Comparison of ENCODE assay signal across 16 cellular contexts in genomic region chr3:141941093-141941492, GRCh38.
DNase-seq lines count a peak whose midpoint lies in the region; ATAC-seq, FAIRE-seq and TF ChIP-seq lines count a peak whose summit lies in the region.
"Had no signal": no experiment of that assay in that cellular context is flagged by ENCODE, and none has a peak within 500 bp of the region (broad histone marks: within the 10 kb centered on the region; RNA-seq: fewer than 3 reads in every experiment).

No MANE protein-coding gene starts in this region.

- DNase-seq in SK-N-SH: peak; percentile 50
- DNase-seq in keratinocyte (ENCODE audit: low read depth, low spot score): no peak
- DNase-seq in transverse colon: peak; percentile 50
- DNase-seq in T-helper 9 cell: no peak
- DNase-seq in NK-92 (lab: John Stamatoyannopoulos, UW; ENCODE audit: unreplicated experiment): no peak
- DNase-seq in cortex of kidney (lab: John Stamatoyannopoulos, UW): no peak
- DNase-seq: GDM1; heart right ventricle; MV-4-11; naive B cell; NK-92 treated with Interleukin-12 subunit alpha and Interleukin-12 subunit beta, amount 100 ng/mL, for 24 hours; stimulated activated CD4-positive, alpha-beta T cell treated with anti-CD3 and anti-CD28 coated beads, Interleukin-4, amount 100 ng/mL, for 1 hour had no signal

- H3K27me3 ChIP-seq in SK-N-SH (ENCODE audit: insufficient read depth): no peaks in the 10 kb centered on the region
- no peaks in the 10 kb centered on the region for H3K27me3 ChIP-seq in keratinocyte (ENCODE audit: control insufficient read depth, extremely low read depth, insufficient read depth, low read length)
- H3K27me3 ChIP-seq in transverse colon: no peaks in the 10 kb centered on the region
- H3K27me3 ChIP-seq: heart right ventricle, right atrium auricular region had no signal

- no peaks in the 10 kb centered on the region for H3K9me2 ChIP-seq in SK-N-SH

- intact Hi-C loops in transverse colon (cut with DNase I; ENCODE audit: low total_unique reads): no loop called here

- no peak for FAIRE-seq in keratinocyte (lab: Jason Lieb, UNC)
- FAIRE-seq: A204.1 had no signal

- H3K4me1 ChIP-seq in SK-N-SH (ENCODE audit: control insufficient read depth in 1 of 2, insufficient read depth in 2 of 2, low read depth in 1 of 2, low read length in 1 of 2) (peaks cover 13 to 21% of the 10 kb centered on the region in 2 experiments; a peak in 2 of 4 replicates), keratinocyte (ENCODE audit: control insufficient read depth, extremely low read depth, insufficient read depth, low read length) (peaks cover 41% of the 10 kb centered on the region), transverse colon (peaks cover 7 to 32% (median 15%) of the 10 kb centered on the region in 4 donors)
- H3K4me1 ChIP-seq: right atrium auricular region had no signal

- 71% methylated on average over 8 of the region's 8 CpGs for WGBS in SK-N-SH (ENCODE audit: low lambda C conversion rate)
- 21 to 36% methylated on average over 6 to 8 of the region's 8 CpGs for WGBS in transverse colon (ENCODE audit: low coverage in 1 of 2), 2 donors

- no peak for TF ChIP-seq RAD21 in SK-N-SH (IDR thresholded peaks at IDR 0.05; ENCODE audit: low read length)

- no peaks in the 10 kb centered on the region for H3K36me3 ChIP-seq in SK-N-SH (replicated peaks in 1 of 2; ENCODE audit: control insufficient read depth in 1 of 2, insufficient read depth in 2 of 2, low read length in 1 of 2)
- H3K36me3 ChIP-seq in keratinocyte (ENCODE audit: control insufficient read depth in 2 of 2, extremely low read depth in 1 of 2, insufficient read depth in 2 of 2, low read length in 2 of 2): no peaks in the 10 kb centered on the region
- H3K36me3 ChIP-seq in transverse colon: no peaks in the 10 kb centered on the region
- H3K36me3 ChIP-seq: heart right ventricle, right atrium auricular region had no signal

- H2AFZ ChIP-seq in SK-N-SH (ENCODE audit: low read depth) (no peak overlapping the region), keratinocyte (ENCODE audit: control insufficient read depth, low read length) (peak overlapping the region; percentile 39)

- ATAC-seq in SK-N-SH treated with all-trans-retinoic acid at 6 μM for 48 hours: no peak

- TF ChIP-seq EP300 in SK-N-SH (IDR thresholded peaks at IDR 0.05; ENCODE audit: borderline replicate concordance in 1 of 2, low read depth in 1 of 2, low read length in 1 of 2) (peak in 1 of 2 experiments; percentile 46; a peak in 1 of 4 replicates), transverse colon (IDR thresholded peaks at IDR 0.05; ENCODE audit: low read depth) (no peak)

- dilution Hi-C loops in keratinocyte (cut with MboI; ENCODE audit: extremely low pct_ligation_motif_present, low sequenced_read_pairs): no loop called here

- POLR2A ChIA-PET in SK-N-SH (lab: Yijun Ruan, JAX): interaction anchor here (0.6 to 0.7 kb wide), 2 partner anchors 118 to 166 kb away, joined by 3 read pairs; no protein-coding TSS in a partner anchor

- H3F3A ChIP-seq in SK-N-SH (replicated peaks; ENCODE audit: insufficient read depth): peaks cover 8% of the 10 kb centered on the region

- H3K27ac ChIP-seq in SK-N-SH (ENCODE audit: low read depth in 2 of 2, low read length in 1 of 2) (peak overlapping the region; percentile 36 to 43; a peak in 3 of 4 replicates), VCaP (peak overlapping the region; percentile 84), keratinocyte (ENCODE audit: control insufficient read depth, insufficient read depth, low read length) (peak overlapping the region; percentile 62), transverse colon (peak overlapping the region; percentile 78 to 80 (median 80))
- H3K27ac ChIP-seq: heart right ventricle, right atrium auricular region had no signal

- H3K9ac ChIP-seq in SK-N-SH: no peak overlapping the region
- peak overlapping the region; percentile 22 for H3K9ac ChIP-seq in keratinocyte (ENCODE audit: control insufficient read depth, extremely low read depth, insufficient read depth, low read length)

- H4K20me1 ChIP-seq in SK-N-SH (ENCODE audit: insufficient read depth): no peaks in the 10 kb centered on the region
- no peaks in the 10 kb centered on the region for H4K20me1 ChIP-seq in keratinocyte (ENCODE audit: control insufficient read depth, extremely low read depth, insufficient read depth, low read length)

- no peak for TF ChIP-seq POLR2A in transverse colon (IDR thresholded peaks at IDR 0.05)

- in situ Hi-C loops in transverse colon (cut with MboI; ENCODE audit: low pct_ligation_motif_present in 1 of 4, low pct_unique_long_range_greater_than_20kb in 1 of 4, low sequenced_read_pairs in 3 of 4): no loop called here

- CTCF ChIA-PET in SK-N-SH (lab: Yijun Ruan, JAX): interaction anchor here (0.5 to 1.1 kb wide), 5 partner anchors 14 to 339 kb away, joined by 3 to 4 read pairs (median 3); no protein-coding TSS in a partner anchor

- peak overlapping the region; percentile 70; the same call in 1 of the 2 replicates for H3K4me2 ChIP-seq in SK-N-SH
- H3K4me2 ChIP-seq in keratinocyte (ENCODE audit: control insufficient read depth, extremely low read depth, insufficient read depth, low read depth, low read length): peak overlapping the region; percentile 71

- H3K79me2 ChIP-seq in SK-N-SH (ENCODE audit: insufficient read depth): no peaks in the 10 kb centered on the region
- no peaks in the 10 kb centered on the region for H3K79me2 ChIP-seq in keratinocyte (ENCODE audit: control insufficient read depth, insufficient read depth, low read length)

- H3K9me3 ChIP-seq in SK-N-SH: no peaks in the 10 kb centered on the region
- no peaks in the 10 kb centered on the region for H3K9me3 ChIP-seq in keratinocyte (ENCODE audit: control insufficient read depth, low read depth, low read length)
- H3K9me3 ChIP-seq in transverse colon: no peaks in the 10 kb centered on the region
- H3K9me3 ChIP-seq: heart right ventricle, right atrium auricular region had no signal

- no peaks in the 10 kb centered on the region for H3K9me1 ChIP-seq in keratinocyte (ENCODE audit: control insufficient read depth, extremely low read depth, insufficient read depth, low read length)

- H3K4me3 ChIP-seq in SK-N-SH (ENCODE audit: low read depth in 2 of 2, low read length in 1 of 2) (no peak overlapping the region), keratinocyte (ENCODE audit: control insufficient read depth in 2 of 3, extremely low read depth in 1 of 3, insufficient read depth in 2 of 3, low read depth in 1 of 3, low read length in 3 of 3) (peak overlapping the region in 2 of 3 experiments; percentile 37 to 44), transverse colon (no peak overlapping the region)
- H3K4me3 ChIP-seq: heart right ventricle, right atrium auricular region had no signal

- TF ChIP-seq CTCF in SK-N-SH (IDR thresholded peaks at IDR 0.05) (no peak), VCaP (conservative IDR thresholded peaks at IDR 0.05) (no peak), keratinocyte (optimal IDR thresholded peaks at IDR 0.05 in 1 of 3, IDR thresholded peaks at IDR 0.05 in 1 of 3, conservative IDR thresholded peaks at IDR 0.05 in 1 of 3; ENCODE audit: extremely low read depth in 1 of 3, insufficient read depth in 2 of 3, low read length in 3 of 3) (no peak), transverse colon (IDR thresholded peaks at IDR 0.05) (no peak)

TF ChIP-seq in SK-N-SH, 30 proteins besides CTCF, POLR2A, EP300 and RAD21:
- TF ChIP-seq FOXJ3 (CRISPR knock-in tag; IDR thresholded peaks at IDR 0.05): 0 out of 2 replicates have a peak, but pooled peaks have one; percentile 20
- TF ChIP-seq GATA2 (CRISPR knock-in tag; IDR thresholded peaks at IDR 0.05): peak; percentile 51
- TF ChIP-seq RCOR1 (IDR thresholded peaks at IDR 0.05; ENCODE audit: low read length): peak; percentile 11; the same call in 1 of the 2 replicates
- TF ChIP-seq RFX5 (IDR thresholded peaks at IDR 0.05; ENCODE audit: low read length): no peak
TF ChIP-seq in SK-N-SH: peak in this region for 3.

TF ChIP-seq in SK-N-SH treated with all-trans-retinoic acid at 6 μM for 48 hours, 23 proteins besides CTCF, POLR2A, EP300 and RAD21:
- TF ChIP-seq ZNF8 (CRISPR knock-in tag; IDR thresholded peaks at IDR 0.05) (no peak), PPARA (CRISPR knock-in tag; IDR thresholded peaks at IDR 0.05; ENCODE audit: borderline replicate concordance) (no peak), ZFP3 (CRISPR knock-in tag; IDR thresholded peaks at IDR 0.05) (no peak)
- TF ChIP-seq, protein P1, sequence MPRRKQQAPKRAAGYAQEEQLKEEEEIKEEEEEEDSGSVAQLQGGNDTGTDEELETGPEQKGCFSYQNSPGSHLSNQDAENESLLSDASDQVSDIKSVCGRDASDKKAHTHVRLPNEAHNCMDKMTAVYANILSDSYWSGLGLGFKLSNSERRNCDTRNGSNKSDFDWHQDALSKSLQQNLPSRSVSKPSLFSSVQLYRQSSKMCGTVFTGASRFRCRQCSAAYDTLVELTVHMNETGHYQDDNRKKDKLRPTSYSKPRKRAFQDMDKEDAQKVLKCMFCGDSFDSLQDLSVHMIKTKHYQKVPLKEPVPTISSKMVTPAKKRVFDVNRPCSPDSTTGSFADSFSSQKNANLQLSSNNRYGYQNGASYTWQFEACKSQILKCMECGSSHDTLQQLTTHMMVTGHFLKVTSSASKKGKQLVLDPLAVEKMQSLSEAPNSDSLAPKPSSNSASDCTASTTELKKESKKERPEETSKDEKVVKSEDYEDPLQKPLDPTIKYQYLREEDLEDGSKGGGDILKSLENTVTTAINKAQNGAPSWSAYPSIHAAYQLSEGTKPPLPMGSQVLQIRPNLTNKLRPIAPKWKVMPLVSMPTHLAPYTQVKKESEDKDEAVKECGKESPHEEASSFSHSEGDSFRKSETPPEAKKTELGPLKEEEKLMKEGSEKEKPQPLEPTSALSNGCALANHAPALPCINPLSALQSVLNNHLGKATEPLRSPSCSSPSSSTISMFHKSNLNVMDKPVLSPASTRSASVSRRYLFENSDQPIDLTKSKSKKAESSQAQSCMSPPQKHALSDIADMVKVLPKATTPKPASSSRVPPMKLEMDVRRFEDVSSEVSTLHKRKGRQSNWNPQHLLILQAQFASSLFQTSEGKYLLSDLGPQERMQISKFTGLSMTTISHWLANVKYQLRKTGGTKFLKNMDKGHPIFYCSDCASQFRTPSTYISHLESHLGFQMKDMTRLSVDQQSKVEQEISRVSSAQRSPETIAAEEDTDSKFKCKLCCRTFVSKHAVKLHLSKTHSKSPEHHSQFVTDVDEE (CRISPR knock-in tag; IDR thresholded peaks at IDR 0.05): no peak

Comparison
In these comparisons a context has a peak if more than half of its experiments do, and no peak if none do; other contexts are left out.
1. DNase-seq: peak in SK-N-SH (single experiment) and transverse colon (single experiment); none in keratinocyte (single experiment), T-helper 9 cell (single experiment), NK-92 (single experiment) and cortex of kidney (single experiment).
2. H3K4me3 ChIP-seq: peak in keratinocyte (2 of 3); none in SK-N-SH (0 of 2) and transverse colon (0 of 4).
3. Peak in every context shown above with its lines, with median percentiles within 50 percentile points of each other: H3K27ac ChIP-seq.